Comparison of ENCODE assay signal across 29 cellular contexts in the genomic region with DNA sequence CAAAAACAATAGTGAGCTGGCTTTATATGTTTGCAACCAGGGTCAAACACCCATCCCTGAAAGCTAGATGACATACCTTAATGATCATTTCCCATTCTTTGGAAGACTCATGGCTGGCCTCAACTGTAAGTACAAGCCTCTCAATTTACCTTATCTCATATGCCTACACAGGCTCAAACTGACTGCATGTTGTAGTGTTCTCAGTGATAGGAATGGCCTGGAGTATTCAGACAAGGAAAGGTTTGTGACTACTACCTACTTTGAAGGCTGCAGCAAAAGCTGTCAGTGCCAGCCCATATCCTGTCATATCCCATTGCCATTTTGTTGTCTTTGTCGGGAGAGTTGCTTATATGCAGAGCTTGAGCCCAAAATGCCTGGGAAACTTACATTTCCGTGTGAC.
"Had no signal": no experiment of that assay in that cellular context is flagged by ENCODE, and none has a peak within 500 bp of the region (broad histone marks: within the 10 kb centered on the region; RNA-seq: fewer than 3 reads in every experiment).

No MANE protein-coding gene starts in this region.

- H2AFZ ChIP-seq: parathyroid adenoma had no signal

- ATAC-seq: natural killer cell; psoas muscle; right cardiac atrium; sciatic nerve; stimulated activated memory B cell treated with anti-CD40 and anti-IgM and Interleukin-4, amounts not matched to agents 10 μg/mL and 1 μg/mL and 100 μg/mL, for 72 hours; stimulated activated naive CD8-positive, alpha-beta T cell treated with anti-CD3 and anti-CD28 coated beads, Interleukin-15, amount 100 ng/mL, for 72 hours; stimulated activated naive CD8-positive, alpha-beta T cell treated with anti-CD3 and anti-CD28 coated beads, Interleukin-15, Interleukin-2, amounts not matched to agents 100 U/mL and 50 U/mL, for 24 hours; upper lobe of right lung had no signal

- H3K27me3 ChIP-seq: neural progenitor cell, ovary, spleen, suprapubic skin, testis, transverse colon, upper lobe of right lung, uterus had no signal

- H3K4me1 ChIP-seq: parathyroid adenoma, psoas muscle, spleen, suprapubic skin, testis, tibial artery, upper lobe of right lung, uterus had no signal

- H3K36me3 Mint-ChIP-seq: natural killer cell; neural progenitor cell; stimulated activated memory B cell treated with anti-CD40 and anti-IgM and Interleukin-4, amounts not matched to agents 10 μg/mL and 1 μg/mL and 100 μg/mL, for 72 hours; type B pancreatic cell had no signal

- H3K9me3 Mint-ChIP-seq: neural progenitor cell had no signal

- H3K79me2 ChIP-seq: parathyroid adenoma had no signal

- H3K27ac ChIP-seq: neural progenitor cell, ovary, parathyroid adenoma, psoas muscle, skin epidermis, spleen, suprapubic skin, testis, tibial artery, upper lobe of right lung, uterus had no signal

- H3K9me3 ChIP-seq: ovary, psoas muscle, suprapubic skin, testis, tibial artery, transverse colon, upper lobe of right lung, uterus had no signal

- H3K4me3 ChIP-seq: neural progenitor cell, ovary, psoas muscle, skin epidermis, smooth muscle cell, spleen, suprapubic skin, testis, tibial artery, transverse colon, upper lobe of right lung, uterus had no signal

- H3K4me2 ChIP-seq: neural progenitor cell, smooth muscle cell had no signal

- H3K9ac ChIP-seq: neural progenitor cell, parathyroid adenoma had no signal

- H3K27ac Mint-ChIP-seq: natural killer cell; neural progenitor cell; stimulated activated memory B cell treated with anti-CD40 and anti-IgM and Interleukin-4, amounts not matched to agents 10 μg/mL and 1 μg/mL and 100 μg/mL, for 72 hours; stimulated activated naive CD8-positive, alpha-beta T cell treated with anti-CD3 and anti-CD28 coated beads, Interleukin-15, amount 100 ng/mL, for 72 hours; type B pancreatic cell had no signal

- H3K36me3 ChIP-seq: neural progenitor cell, ovary, spleen, suprapubic skin, tibial artery, transverse colon, upper lobe of right lung, uterus had no signal

- DNase-seq: natural killer cell; occipital lobe; ovary; posterior cingulate gyrus; psoas muscle; right cardiac atrium; spleen; stimulated activated CD4-positive, alpha-beta T cell treated with anti-CD3 and anti-CD28 coated beads, Interleukin-12 subunit alpha, Interleukin-12 subunit beta, amount 100 ng/mL, for 4 hours; stimulated activated CD4-positive, alpha-beta T cell treated with anti-CD3 and anti-CD28 coated beads, Interleukin-1b, Interleukin-23, amount 100 ng/mL, for 48 hours; stimulated activated CD4-positive, alpha-beta T cell treated with anti-CD3 and anti-CD28 coated beads, Interleukin-4, amount 100 ng/mL, for 1 hour; stimulated activated CD4-positive, alpha-beta T cell treated with anti-CD3 and anti-CD28 coated beads, Interleukin-4, amount 100 ng/mL, for 4 hours; stimulated activated CD8-positive, alpha-beta memory T cell treated with anti-CD3 and anti-CD28 coated beads, Interleukin-4, amount 100 ng/mL, for 48 hours; stimulated activated naive CD4-positive, alpha-beta T cell; stimulated activated naive CD8-positive, alpha-beta T cell treated with anti-CD3 and anti-CD28 coated beads, Interleukin-15, amount 100 ng/mL, for 72 hours; stimulated activated naive CD8-positive, alpha-beta T cell treated with anti-CD3 and anti-CD28 coated beads, Interleukin-15, Interleukin-2, amounts not matched to agents 100 U/mL and 50 U/mL, for 24 hours; substantia nigra; testis; tibial artery; transverse colon; upper lobe of right lung; uterus had no signal
